8 cellular contexts compared by ENCODE assay signal in genomic region chr18:13611616-13612110, GRCh38.
DNase-seq lines count a peak whose midpoint lies in the region; ATAC-seq, FAIRE-seq and TF ChIP-seq lines count a peak whose summit lies in the region.

No MANE protein-coding gene starts in this region.

- H3K9ac ChIP-seq in BLaER1 treated with 17β-estradiol and CSF1 and Interleukin-3, amounts not matched to agents 10 nM and 100 nM, result peak overlapping the region; percentile 69 to 84 (median 77)
- H3K9ac ChIP-seq in K562 (ENCODE audit: insufficient read depth in 1 of 2, low read depth in 2 of 2, low read length in 2 of 2) (no peak overlapping the region; a peak in 1 of 4 replicates), iPS-20b (ENCODE audit: low read depth, low read length) (peak overlapping the region; percentile 32; the same call in 1 of the 2 replicates)

- in situ Hi-C loops in K562 (cut with MboI), result no loop called here

- 0 out of 22 replicates have a peak, but pooled peaks cover 0 to 6% (median 0%) of the 10 kb centered on the region in 11 experiments for H3K36me3 ChIP-seq in BLaER1 treated with 17β-estradiol and CSF1 and Interleukin-3, amounts not matched to agents 10 nM and 100 nM
- H3K36me3 ChIP-seq in KOPT-K1 (ENCODE audit: insufficient read depth, low read length) (peaks cover 28% of the 10 kb centered on the region), K562 (ENCODE audit: control insufficient read depth, insufficient read depth, low read length) (no peaks in the 10 kb centered on the region), iPS-20b (ENCODE audit: insufficient read depth, low read depth, low read length) (no peaks in the 10 kb centered on the region)

- peaks cover 0 to 6% (median 0%) of the 10 kb centered on the region in 11 experiments; a peak in 1 of 22 replicates for H3K27me3 ChIP-seq in BLaER1 treated with 17β-estradiol and CSF1 and Interleukin-3, amounts not matched to agents 10 nM and 100 nM
- H3K27me3 ChIP-seq in K562 (ENCODE audit: control insufficient read depth in 2 of 2, insufficient read depth in 2 of 2, low read length in 2 of 2), result peaks cover 28 to 51% of the 10 kb centered on the region in 2 experiments
- H3K27me3 ChIP-seq in iPS-20b (ENCODE audit: insufficient read depth, low read length), result peaks cover 41% of the 10 kb centered on the region

- peak overlapping the region; percentile 46 to 73 (median 60) for H3K4me3 ChIP-seq in BLaER1 treated with 17β-estradiol and CSF1 and Interleukin-3, amounts not matched to agents 10 nM and 100 nM
- H3K4me3 ChIP-seq in K562 (no peak overlapping the region), iPS-20b (ENCODE audit: low read length) (peak overlapping the region; percentile 61)

- no peak overlapping the region for H2AFZ ChIP-seq in K562 (ENCODE audit: low read depth, low read length)

- TF ChIP-seq EP300 in K562 (IDR thresholded peaks at IDR 0.05; ENCODE audit: low read length), result no peak

- H3K9me1 ChIP-seq in K562 (ENCODE audit: control insufficient read depth, insufficient read depth, low read length), result no peaks in the 10 kb centered on the region

- no TSS peak for BruUV-seq in K562 (replicated peaks; lab: Mats Ljungman, UMichigan)

- POLR2A ChIA-PET in K562 (lab: Yijun Ruan, JAX), result no interaction called here
- POLR2A ChIA-PET in RWPE1 (lab: Yijun Ruan, JAX; ENCODE audit: low non-redundant PET), result no interaction called here

- H3K4me1 ChIP-seq in BLaER1 treated with 17β-estradiol and CSF1 and Interleukin-3, amounts not matched to agents 10 nM and 100 nM, result peaks cover 75 to 94% (median 90%) of the 10 kb centered on the region in 10 experiments
- H3K4me1 ChIP-seq in K562 (replicated peaks in 1 of 2; ENCODE audit: control insufficient read depth in 2 of 2, insufficient read depth in 2 of 2, low read length in 2 of 2) (peaks cover 0 to 8% of the 10 kb centered on the region in 2 experiments; a peak in 2 of 5 replicates), iPS-20b (ENCODE audit: insufficient read depth, low read length) (peaks cover 13% of the 10 kb centered on the region; the same call in 1 of the 2 replicates)

- H3K79me2 ChIP-seq in K562 (ENCODE audit: control insufficient read depth, insufficient read depth, low read length), result no peaks in the 10 kb centered on the region

- peak overlapping the region; percentile 88 for H3K4me3 Mint-ChIP-seq in stimulated activated effector memory CD8-positive, alpha-beta T cell treated with anti-CD3 and anti-CD28 coated beads, Interleukin-12 subunit alpha, Interleukin-12 subunit beta, amount 100 ng/mL, for 72 hours

- H4K20me1 ChIP-seq in BLaER1 treated with 17β-estradiol and CSF1 and Interleukin-3, amounts not matched to agents 10 nM and 100 nM, result peaks cover 0 to 29% (median 9%) of the 10 kb centered on the region in 11 experiments; a peak in 10 of 22 replicates
- no peaks in the 10 kb centered on the region for H4K20me1 ChIP-seq in K562 (replicated peaks; ENCODE audit: control insufficient read depth, insufficient read depth, low read length)

- no peak for DNase-seq in K562 (ENCODE audit: extremely low read depth in 1 of 4, low spot score in 3 of 4)
- peak in 1 of 2 donors; percentile 54 for DNase-seq in stimulated activated effector memory CD8-positive, alpha-beta T cell treated with anti-CD3 and anti-CD28 coated beads, Interleukin-12 subunit alpha, Interleukin-12 subunit beta, amount 100 ng/mL, for 72 hours (ENCODE audit: low spot score in 2 of 2)
- DNase-seq in RWPE1 (ENCODE audit: low spot score), result no peak
- no peak for DNase-seq in stimulated activated CD4-positive, alpha-beta T cell treated with anti-CD3 and anti-CD28 coated beads, Interleukin-12 subunit alpha, Interleukin-12 subunit beta, amount 100 ng/mL, for 4 hours

- no peaks in the 10 kb centered on the region for H3K9me3 Mint-ChIP-seq in stimulated activated effector memory CD8-positive, alpha-beta T cell treated with anti-CD3 and anti-CD28 coated beads, Interleukin-12 subunit alpha, Interleukin-12 subunit beta, amount 100 ng/mL, for 72 hours

- peak overlapping the region; percentile 72 to 91 (median 82) for H3K27ac ChIP-seq in BLaER1 treated with 17β-estradiol and CSF1 and Interleukin-3, amounts not matched to agents 10 nM and 100 nM
- H3K27ac ChIP-seq in KOPT-K1 (ENCODE audit: low read depth, low read length, poor library complexity, severe bottlenecking) (peak overlapping the region; percentile 98), K562 (ENCODE audit: extremely low read depth, low read depth, low read length) (no peak overlapping the region), iPS-20b (ENCODE audit: low read length) (no peak overlapping the region), RWPE1 (no peak overlapping the region)

- peaks cover 53% of the 10 kb centered on the region for H3K36me3 Mint-ChIP-seq in stimulated activated effector memory CD8-positive, alpha-beta T cell treated with anti-CD3 and anti-CD28 coated beads, Interleukin-12 subunit alpha, Interleukin-12 subunit beta, amount 100 ng/mL, for 72 hours

- FAIRE-seq in K562 (lab: Jason Lieb, UNC), result no peak

- H3K4me2 ChIP-seq in BLaER1 treated with 17β-estradiol and CSF1 and Interleukin-3, amounts not matched to agents 10 nM and 100 nM, result peak overlapping the region; percentile 79 to 99 (median 96)
- H3K4me2 ChIP-seq in K562 (ENCODE audit: insufficient read depth, low read length), result no peak overlapping the region

- H3K9me3 ChIP-seq in BLaER1 treated with 17β-estradiol and CSF1 and Interleukin-3, amounts not matched to agents 10 nM and 100 nM (replicated peaks in 1 of 11), result 0 out of 22 replicates have a peak, but pooled peaks cover 0 to 5% (median 0%) of the 10 kb centered on the region in 11 experiments
- H3K9me3 ChIP-seq in KOPT-K1 (ENCODE audit: insufficient read depth, low read length, poor library complexity, severe bottlenecking) (no peaks in the 10 kb centered on the region), K562 (replicated peaks; ENCODE audit: control insufficient read depth, insufficient read depth, low read depth, low read length) (no peaks in the 10 kb centered on the region), iPS-20b (ENCODE audit: insufficient read depth, low read depth, low read length) (no peaks in the 10 kb centered on the region)

- WGBS in K562 (ENCODE audit: insufficient coverage, low coverage, missing lambda C conversion rate), result 7% methylated on average over 8 of the region's 24 CpGs

- intact Hi-C loops in K562 (cut with micrococcal nuclease), result no loop called here

- no peak for TF ChIP-seq POLR2A in K562 (conservative IDR thresholded peaks at IDR 0.05)

- H3K27ac Mint-ChIP-seq in stimulated activated effector memory CD8-positive, alpha-beta T cell treated with anti-CD3 and anti-CD28 coated beads, Interleukin-12 subunit alpha, Interleukin-12 subunit beta, amount 100 ng/mL, for 72 hours, result peak overlapping the region; percentile 97

- ATAC-seq in GM19438 (IDR thresholded peaks at IDR 0.05; ENCODE audit: low read depth, unreplicated experiment), result peak; percentile 11
- peak; percentile 24 for ATAC-seq in K562
- peak; percentile 1 for ATAC-seq in stimulated activated effector memory CD8-positive, alpha-beta T cell treated with anti-CD3 and anti-CD28 coated beads, Interleukin-12 subunit alpha, Interleukin-12 subunit beta, amount 100 ng/mL, for 72 hours

- H3K4me1 Mint-ChIP-seq in stimulated activated effector memory CD8-positive, alpha-beta T cell treated with anti-CD3 and anti-CD28 coated beads, Interleukin-12 subunit alpha, Interleukin-12 subunit beta, amount 100 ng/mL, for 72 hours, result peaks cover 87% of the 10 kb centered on the region

- TF ChIP-seq RAD21 in K562 (CRISPR knock-in tag; conservative IDR thresholded peaks at IDR 0.05 in 1 of 2, IDR thresholded peaks at IDR 0.05 in 1 of 2), result no peak

- TF ChIP-seq CTCF in K562 (IDR thresholded peaks at IDR 0.05 in 2 of 3, conservative IDR thresholded peaks at IDR 0.05 in 1 of 3; ENCODE audit: insufficient read depth in 2 of 3, low read depth in 1 of 3, low read length in 3 of 3) (no peak), RWPE1 (conservative IDR thresholded peaks at IDR 0.05; ENCODE audit: low read depth) (no peak)

- CTCF ChIA-PET in K562 (lab: Yijun Ruan, JAX; ENCODE audit: low intra/inter-chr PET ratio) (no interaction called here), RWPE1 (lab: Yijun Ruan, JAX) (interaction anchor here (1.1 kb wide), 1 partner anchor 49 kb away, joined by 4 read pairs; no protein-coding TSS in a partner anchor)

TF ChIP-seq in K562, 482 proteins besides CTCF, POLR2A, EP300 and RAD21 (continues in another document):
- TF ChIP-seq RREB1 (CRISPR knock-in tag; IDR thresholded peaks at IDR 0.05), result no peak

Comparison
In these comparisons a context has a peak if more than half of its experiments do, and no peak if none do; other contexts are left out.
1. H3K27ac ChIP-seq: peak in BLaER1 treated with 17β-estradiol and CSF1 and Interleukin-3, amounts not matched to agents 10 nM and 100 nM (11 of 11) and KOPT-K1 (single experiment); none in K562 (single experiment), iPS-20b (single experiment) and RWPE1 (single experiment).
2. H3K9ac ChIP-seq: peak in BLaER1 treated with 17β-estradiol and CSF1 and Interleukin-3, amounts not matched to agents 10 nM and 100 nM (11 of 11) and iPS-20b (single experiment); none in K562 (0 of 2).
3. Peak in every context shown above with its lines, with median percentiles within 50 percentile points of each other: ATAC-seq.